In genomic region chr11:72781313-72782080, GRCh38 we compare ENCODE assay signal across 8 cellular contexts. TPM values are rescaled to one million over a fixed set of nuclear protein-coding genes. Genes with fewer than 3 reads are reported as not detected.
DNase-seq lines count a peak whose midpoint lies in the region; ATAC-seq and TF ChIP-seq lines count a peak whose summit lies in the region.

No MANE protein-coding gene starts in this region.

- CTCF ChIA-PET in SK-N-SH (lab: Yijun Ruan, JAX): interaction anchor here (1.2 to 4.3 kb wide), 5 partner anchors 8 to 57 kb away, joined by 3 to 43 read pairs (median 5); partner anchors contain the start of gene STARD10

- H3K79me2 ChIP-seq in SK-N-SH (ENCODE audit: insufficient read depth): no peaks in the 10 kb centered on the region

- peak; percentile 49 for ATAC-seq in GM21619 (IDR thresholded peaks at IDR 0.05; ENCODE audit: unreplicated experiment)

- no peaks in the 10 kb centered on the region for H3K9me3 ChIP-seq in SK-N-SH
- H3K9me3 ChIP-seq in adipocyte (ENCODE audit: control insufficient read depth, low read length): no peaks in the 10 kb centered on the region
- no peaks in the 10 kb centered on the region for H3K9me3 ChIP-seq in iPS-15b (ENCODE audit: control insufficient read depth, insufficient read depth, low read length)

- no peak for TF ChIP-seq EP300 in SK-N-SH (IDR thresholded peaks at IDR 0.05; ENCODE audit: borderline replicate concordance in 1 of 2, low read depth in 1 of 2, low read length in 1 of 2)

- no peaks in the 10 kb centered on the region for H3F3A ChIP-seq in SK-N-SH (replicated peaks; ENCODE audit: insufficient read depth)

- no peak overlapping the region for H3K9ac ChIP-seq in SK-N-SH
- H3K9ac ChIP-seq in adipocyte (ENCODE audit: low read length): peak overlapping the region; percentile 25
- no peak overlapping the region for H3K9ac ChIP-seq in iPS-15b (ENCODE audit: low read depth, low read length)

- TF ChIP-seq CTCF in SK-N-SH (IDR thresholded peaks at IDR 0.05): no peak

- peak overlapping the region; percentile 87 for H3K4me2 ChIP-seq in SK-N-SH

- H4K20me1 ChIP-seq in SK-N-SH (ENCODE audit: insufficient read depth): no peaks in the 10 kb centered on the region

- no peak for TF ChIP-seq RAD21 in SK-N-SH (IDR thresholded peaks at IDR 0.05; ENCODE audit: low read length)

- DNase-seq in AG08395 (ENCODE audit: low spot score) (peak; percentile 51), SK-N-SH (peak; percentile 92), adipocyte (ENCODE audit: low read depth) (peak; percentile 49), EL (no peak), A172 (ENCODE audit: low spot score) (no peak)
- DNase-seq in stimulated activated CD4-positive, alpha-beta T cell treated with anti-CD3 and anti-CD28 coated beads, Interleukin-15, amount 100 ng/mL, for 1 hour (ENCODE audit: low read depth in 1 of 2, low spot score in 1 of 2): peak; percentile 28 to 56

- H3K27me3 ChIP-seq in SK-N-SH (ENCODE audit: insufficient read depth): no peaks in the 10 kb centered on the region
- H3K27me3 ChIP-seq in adipocyte (replicated peaks; ENCODE audit: control insufficient read depth, insufficient read depth, low read length): peaks cover 7% of the 10 kb centered on the region
- peaks cover 12% of the 10 kb centered on the region for H3K27me3 ChIP-seq in iPS-15b (ENCODE audit: control insufficient read depth, insufficient read depth, low read length)

- no peak overlapping the region for H2AFZ ChIP-seq in SK-N-SH (ENCODE audit: low read depth)

- no peaks in the 10 kb centered on the region for H3K9me2 ChIP-seq in SK-N-SH

- POLR2A ChIA-PET in SK-N-SH (lab: Yijun Ruan, JAX): interaction anchor here (0.8 kb wide), 1 partner anchor 31 kb away, joined by 3 read pairs; no protein-coding TSS in a partner anchor

- H3K4me1 ChIP-seq in SK-N-SH (ENCODE audit: control insufficient read depth in 1 of 2, insufficient read depth in 2 of 2, low read depth in 1 of 2, low read length in 1 of 2): peaks cover 3 to 52% of the 10 kb centered on the region in 2 experiments; a peak in 2 of 4 replicates
- H3K4me1 ChIP-seq in adipocyte (ENCODE audit: control insufficient read depth, insufficient read depth, low read length): no peaks in the 10 kb centered on the region
- peaks cover 4% of the 10 kb centered on the region for H3K4me1 ChIP-seq in iPS-15b (ENCODE audit: control insufficient read depth, insufficient read depth, low read length)

- WGBS in SK-N-SH (ENCODE audit: low lambda C conversion rate): 17% methylated on average over 10 of the region's 89 CpGs

- H3K36me3 ChIP-seq in SK-N-SH (replicated peaks in 1 of 2; ENCODE audit: control insufficient read depth in 1 of 2, insufficient read depth in 2 of 2, low read length in 1 of 2) (no peaks in the 10 kb centered on the region), adipocyte (ENCODE audit: control insufficient read depth, insufficient read depth, low read length, severe bottlenecking) (no peaks in the 10 kb centered on the region), iPS-15b (ENCODE audit: control insufficient read depth, insufficient read depth, low read length) (peaks cover 3% of the 10 kb centered on the region)

- H3K4me3 ChIP-seq in SK-N-SH (ENCODE audit: low read depth in 2 of 2, low read length in 1 of 2) (peak overlapping the region; percentile 46 to 54), adipocyte (ENCODE audit: low read length) (peak overlapping the region; percentile 50), iPS-15b (ENCODE audit: low read depth, low read length) (peak overlapping the region; percentile 68)

- no peak overlapping the region for H3K27ac ChIP-seq in SK-N-SH (ENCODE audit: low read depth in 2 of 2, low read length in 1 of 2)

TF ChIP-seq in SK-N-SH, 30 proteins besides CTCF, POLR2A, EP300 and RAD21:
- TF ChIP-seq USF1 (IDR thresholded peaks at IDR 0.05; ENCODE audit: borderline replicate concordance, low read depth): no peak
- no peak for TF ChIP-seq TEAD4 (IDR thresholded peaks at IDR 0.05; ENCODE audit: borderline replicate concordance, insufficient read depth)
- TF ChIP-seq PBX3 (IDR thresholded peaks at IDR 0.05): no peak
- TF ChIP-seq SMC3 (IDR thresholded peaks at IDR 0.05; ENCODE audit: low read depth, low read length): no peak
- no peak for TF ChIP-seq NFIC (IDR thresholded peaks at IDR 0.05; ENCODE audit: borderline replicate concordance)
- TF ChIP-seq SIN3A (IDR thresholded peaks at IDR 0.05; ENCODE audit: borderline replicate concordance, low read depth, low read length): no peak
- no peak for TF ChIP-seq FOXM1 (IDR thresholded peaks at IDR 0.05; ENCODE audit: low read depth)
- no peak for TF ChIP-seq NRF1 (IDR thresholded peaks at IDR 0.05; ENCODE audit: low read depth, low read length)
- TF ChIP-seq POLR2AphosphoS5 (IDR thresholded peaks at IDR 0.05; ENCODE audit: low read depth, low read length): no peak
- no peak for TF ChIP-seq EZH2phosphoT487 (IDR thresholded peaks at IDR 0.05; ENCODE audit: borderline replicate concordance, low read depth)
- no peak for TF ChIP-seq JUND (IDR thresholded peaks at IDR 0.05)
- no peak for TF ChIP-seq MXI1 (IDR thresholded peaks at IDR 0.05; ENCODE audit: low read depth, low read length)

RNA-seq across cellular contexts. Expression of gene STARD10, which starts 12.3 kb away (rescaled TPM):
- polyA plus RNA-seq in SK-N-SH (2012; rRNA removed): 42.2 and 47.7 TPM in 2 replicates
- polyA plus RNA-seq in SK-N-SH (2012; cell fraction: cytosol; rRNA removed): 20.7 and 30.1 TPM in 2 replicates
- polyA plus RNA-seq in SK-N-SH (2012; cell fraction: nucleus; rRNA removed): 23.7 and 25.6 TPM in 2 replicates
- 56.8 and 60.2 TPM in 2 replicates for total RNA-seq in A172 (2014; rRNA removed; shearing (Covaris generic))

RNA-seq across cellular contexts. Expression of gene ARAP1, which starts 29.3 kb away (rescaled TPM):
- 43.4 and 56.6 TPM in 2 replicates for polyA plus RNA-seq in SK-N-SH (2012; rRNA removed)
- polyA plus RNA-seq in SK-N-SH (2012; cell fraction: cytosol; rRNA removed): 21.6 and 37.3 TPM in 2 replicates
- 118 and 136 TPM in 2 replicates for polyA plus RNA-seq in SK-N-SH (2012; cell fraction: nucleus; rRNA removed)
- 54.4 and 61.7 TPM in 2 replicates for total RNA-seq in A172 (2014; rRNA removed; shearing (Covaris generic))

RNA-seq across cellular contexts. Expression of gene ATG16L2, which starts 32.7 kb away (rescaled TPM):
- polyA plus RNA-seq in SK-N-SH (2012; rRNA removed): 26.9 and 29.4 TPM in 2 replicates
- polyA plus RNA-seq in SK-N-SH (2012; cell fraction: cytosol; rRNA removed): 3.8 and 6.1 TPM in 2 replicates
- polyA plus RNA-seq in SK-N-SH (2012; cell fraction: nucleus; rRNA removed): 205 and 218 TPM in 2 replicates
- total RNA-seq in A172 (2014; rRNA removed; shearing (Covaris generic)): 3.4 and 46.5 TPM in 2 replicates

Comparison
In these comparisons a context has a peak if more than half of its experiments do, and no peak if none do; other contexts are left out.
1. DNase-seq: peak in AG08395 (single experiment), SK-N-SH (single experiment), adipocyte (single experiment) and stimulated activated CD4-positive, alpha-beta T cell treated with anti-CD3 and anti-CD28 coated beads, Interleukin-15, amount 100 ng/mL, for 1 hour (2 of 2); none in EL (single experiment) and A172 (single experiment).
2. Peak in every context shown above with its lines, with median percentiles within 50 percentile points of each other: H3K4me3 ChIP-seq.